Comparison of ENCODE assay signal across 15 cellular contexts in the genomic region with DNA sequence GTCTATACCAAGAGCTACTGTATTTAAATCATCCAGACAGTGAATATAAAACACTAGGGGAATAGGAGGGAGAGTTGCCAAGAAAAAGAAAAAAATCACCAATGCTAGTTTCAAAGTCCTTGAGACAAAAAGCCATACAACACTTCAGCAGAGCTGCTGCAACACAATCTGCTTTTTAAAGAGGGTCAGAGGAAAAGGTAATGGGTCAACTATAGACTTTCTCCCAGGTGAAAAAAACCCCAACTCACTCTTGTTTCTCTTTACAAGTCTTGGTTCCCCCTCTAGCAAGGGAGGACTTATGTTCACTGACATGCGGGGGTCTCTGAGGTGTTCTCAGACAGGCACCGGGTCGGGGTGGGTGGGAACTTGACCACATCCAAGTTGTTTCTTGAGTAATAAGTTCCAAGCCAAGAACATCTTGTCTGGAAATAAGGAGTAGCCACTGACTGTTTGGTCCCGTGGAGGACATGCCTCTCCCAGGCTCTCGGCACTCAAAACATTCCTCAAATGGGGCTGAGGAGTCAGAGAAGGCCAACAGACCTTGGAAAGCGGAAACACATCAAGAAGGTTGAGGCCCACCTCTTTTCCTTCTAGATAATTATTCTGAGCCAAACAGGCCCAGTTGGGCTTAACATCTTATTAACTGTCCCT. TPM values are rescaled to one million over a fixed set of nuclear protein-coding genes. Genes with fewer than 3 reads are reported as not detected.
DNase-seq lines count a peak whose midpoint lies in the region; ATAC-seq and TF ChIP-seq lines count a peak whose summit lies in the region.
"Had no signal": no experiment of that assay in that cellular context is flagged by ENCODE, and none has a peak within 500 bp of the region (broad histone marks: within the 10 kb centered on the region; RNA-seq: fewer than 3 reads in every experiment).

No MANE protein-coding gene starts in this region.

- H4K20me1 ChIP-seq in hepatocyte (ENCODE audit: insufficient read depth, poor library complexity, severe bottlenecking): no peaks in the 10 kb centered on the region

- no peaks in the 10 kb centered on the region for H3K79me2 ChIP-seq in hepatocyte

- H3K9me3 ChIP-seq in HEK293 (ENCODE audit: control insufficient read depth, insufficient read depth, low read depth, low read length) (no peaks in the 10 kb centered on the region), Panc1 (ENCODE audit: control insufficient read depth, insufficient read depth, low read depth, low read length) (no peaks in the 10 kb centered on the region), hepatocyte (ENCODE audit: low read depth) (no peaks in the 10 kb centered on the region), gastrocnemius medialis (no peaks in the 10 kb centered on the region)
- H3K9me3 ChIP-seq: BLaER1 treated with 17β-estradiol and CSF1 and Interleukin-3, amounts not matched to agents 10 nM and 100 nM; neutrophil; stomach had no signal

- 96% methylated on average over 6 of the region's 6 CpGs for WGBS in hepatocyte (ENCODE audit: low lambda C conversion rate, missing lambda C conversion rate)

- no peak overlapping the region for H2AFZ ChIP-seq in hepatocyte

- TF ChIP-seq CTCF in HEK293 (tag by site-specific recombination; IDR thresholded peaks at IDR 0.05): no peak
- no peak for TF ChIP-seq CTCF in Panc1 (IDR thresholded peaks at IDR 0.05)
- TF ChIP-seq CTCF in hepatocyte (IDR thresholded peaks at IDR 0.05; ENCODE audit: poor library complexity): no peak
- TF ChIP-seq CTCF in gastrocnemius medialis (IDR thresholded peaks at IDR 0.05 in 4 of 5, conservative IDR thresholded peaks at IDR 0.05 in 1 of 5): no peak

- H3K27ac ChIP-seq in HEK293 (ENCODE audit: extremely low read depth, low read depth, low read length) (no peak overlapping the region), Panc1 (ENCODE audit: low read length) (peak overlapping the region; percentile 73), hepatocyte (no peak overlapping the region), gastrocnemius medialis (peak overlapping the region; percentile 6 to 60 (median 47))
- H3K27ac ChIP-seq: neutrophil had no signal

- H3K36me3 ChIP-seq in HEK293 (ENCODE audit: control insufficient read depth in 2 of 2, insufficient read depth in 1 of 2, low read length in 2 of 2) (no peaks in the 10 kb centered on the region), Panc1 (ENCODE audit: control insufficient read depth, insufficient read depth, low read length) (no peaks in the 10 kb centered on the region), hepatocyte (replicated peaks; ENCODE audit: insufficient read depth, low read depth) (no peaks in the 10 kb centered on the region), gastrocnemius medialis (peaks cover 0 to 2% of the 10 kb centered on the region in 2 donors)
- H3K36me3 ChIP-seq: neutrophil, stomach had no signal

- no peaks in the 10 kb centered on the region for H3K9me2 ChIP-seq in hepatocyte (replicated peaks; ENCODE audit: insufficient read depth)

- H3K4me2 ChIP-seq in hepatocyte: peak overlapping the region; percentile 23
- H3K4me2 ChIP-seq: BLaER1 treated with 17β-estradiol and CSF1 and Interleukin-3, amounts not matched to agents 10 nM and 100 nM had no signal

- POLR2A ChIA-PET in HEK293 (lab: Yijun Ruan, JAX): no interaction called here
- POLR2A ChIA-PET in Panc1 (lab: Charles Lee): no interaction called here

- H3K4me3 ChIP-seq in HEK293 (ENCODE audit: low read depth, low read length) (no peak overlapping the region), Panc1 (ENCODE audit: low read depth in 2 of 2, low read length in 2 of 2) (no peak overlapping the region), hepatocyte (no peak overlapping the region), gastrocnemius medialis (no peak overlapping the region)
- H3K4me3 ChIP-seq: BLaER1 treated with 17β-estradiol and CSF1 and Interleukin-3, amounts not matched to agents 10 nM and 100 nM; stomach had no signal

- H3K4me1 ChIP-seq in HEK293 (ENCODE audit: control insufficient read depth, insufficient read depth, low read length) (no peaks in the 10 kb centered on the region), Panc1 (ENCODE audit: control insufficient read depth, insufficient read depth, low read length) (peaks cover 2% of the 10 kb centered on the region; the same call in 1 of the 2 replicates), hepatocyte (ENCODE audit: insufficient read depth) (peaks cover 12% of the 10 kb centered on the region), gastrocnemius medialis (peaks cover 25 to 27% of the 10 kb centered on the region in 2 donors)
- H3K4me1 ChIP-seq: BLaER1 treated with 17β-estradiol and CSF1 and Interleukin-3, amounts not matched to agents 10 nM and 100 nM had no signal

- no peaks in the 10 kb centered on the region for H3K27me3 ChIP-seq in Panc1 (ENCODE audit: control insufficient read depth, insufficient read depth, low read length)
- H3K27me3 ChIP-seq in hepatocyte: peaks cover 5% of the 10 kb centered on the region
- no peaks in the 10 kb centered on the region for H3K27me3 ChIP-seq in gastrocnemius medialis
- H3K27me3 ChIP-seq: BLaER1 treated with 17β-estradiol and CSF1 and Interleukin-3, amounts not matched to agents 10 nM and 100 nM; neutrophil; stomach had no signal

- ATAC-seq in Panc1 (no peak), gastrocnemius medialis (no peak), GM21737 (IDR thresholded peaks at IDR 0.05; ENCODE audit: unreplicated experiment) (no peak)
- ATAC-seq: activated T-helper 17 cell treated with anti-CD3 and anti-CD28 coated beads, Interleukin-2, amount 50 U/mL, for 72 hours had no signal

- in situ Hi-C loops in Panc1 (cut with HindIII; ENCODE audit: low pct_unique_long_range_greater_than_20kb, low sequenced_read_pairs): no loop called here
- in situ Hi-C loops in gastrocnemius medialis (cut with MboI; ENCODE audit: low sequenced_read_pairs in 4 of 4): loop anchor here (5.0 to 10.0 kb wide), 5 partner anchors 443 to 540 kb away; no protein-coding TSS in a partner anchor

- no TSS peak for BruUV-seq in Panc1 (replicated peaks; lab: Mats Ljungman, UMichigan)

- no peak for DNase-seq in Panc1 (ENCODE audit: low read depth, low spot score)
- DNase-seq in hepatocyte (ENCODE audit: low spot score): no peak
- peak in 1 of 2 donors; percentile 37 for DNase-seq in gastrocnemius medialis
- DNase-seq in kidney tubule cell (ENCODE audit: low spot score): no peak
- no peak for DNase-seq in T-helper 1 cell
- DNase-seq: GOT3, NCI-H82 had no signal

- intact Hi-C loops in Panc1 (cut with micrococcal nuclease; ENCODE audit: unreplicated experiment) (loop anchor here (2.0 to 10.0 kb wide), 3 partner anchors 29 to 453 kb away; no protein-coding TSS in a partner anchor), gastrocnemius medialis (cut with DNase I; ENCODE audit: low total_unique reads) (loop anchor here (2.0 to 10.0 kb wide), 3 partner anchors 153 to 355 kb away; partner anchors contain the start of gene BACH2)

- no peak for TF ChIP-seq POLR2A in gastrocnemius medialis (IDR thresholded peaks at IDR 0.05)

- CTCF ChIA-PET in HEK293 (lab: Yijun Ruan, JAX): interaction anchor here (0.7 to 6.0 kb wide), 7 partner anchors 28 to 662 kb away, joined by 3 to 185 read pairs (median 7); no protein-coding TSS in a partner anchor
- CTCF ChIA-PET in Panc1 (lab: Charles Lee): no interaction called here

TF ChIP-seq in HEK293, 187 proteins besides CTCF, POLR2A, EP300 and RAD21:
- TF ChIP-seq ZNF449 (tag by site-specific recombination; IDR thresholded peaks at IDR 0.05) (peak; percentile 67; the same call in 1 of the 2 replicates), REPIN1 (tag by site-specific recombination; IDR thresholded peaks at IDR 0.05; ENCODE audit: low read depth) (no peak)
- TF ChIP-seq, protein P1, sequence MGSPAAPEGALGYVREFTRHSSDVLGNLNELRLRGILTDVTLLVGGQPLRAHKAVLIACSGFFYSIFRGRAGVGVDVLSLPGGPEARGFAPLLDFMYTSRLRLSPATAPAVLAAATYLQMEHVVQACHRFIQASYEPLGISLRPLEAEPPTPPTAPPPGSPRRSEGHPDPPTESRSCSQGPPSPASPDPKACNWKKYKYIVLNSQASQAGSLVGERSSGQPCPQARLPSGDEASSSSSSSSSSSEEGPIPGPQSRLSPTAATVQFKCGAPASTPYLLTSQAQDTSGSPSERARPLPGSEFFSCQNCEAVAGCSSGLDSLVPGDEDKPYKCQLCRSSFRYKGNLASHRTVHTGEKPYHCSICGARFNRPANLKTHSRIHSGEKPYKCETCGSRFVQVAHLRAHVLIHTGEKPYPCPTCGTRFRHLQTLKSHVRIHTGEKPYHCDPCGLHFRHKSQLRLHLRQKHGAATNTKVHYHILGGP (tag by site-specific recombination; IDR thresholded peaks at IDR 0.05): no peak

RNA-seq across cellular contexts. Expression of gene GJA10, which starts 47.7 kb away (rescaled TPM):
- not detected for total RNA-seq in Panc1 (2021; ENCODE audit: unreplicated experiment)
- not detected for polyA plus RNA-seq in Panc1 (2012; ENCODE audit: insufficient read length)
- 0.24 TPM in 1 of 2 replicates, not detected in the other for total RNA-seq in hepatocyte
- polyA plus RNA-seq in hepatocyte: not detected in 2 replicates
- not detected for total RNA-seq in gastrocnemius medialis
- total RNA-seq: activated T-helper 17 cell treated with anti-CD3 and anti-CD28 coated beads, Interleukin-2, amount 50 U/mL, for 72 hours; fibroblast of villous mesenchyme; lung microvascular endothelial cell; stomach had no signal
- polyA plus RNA-seq: stomach had no signal

Comparison
In these comparisons a context has a peak if more than half of its experiments do, and no peak if none do; other contexts are left out.
1. H3K27ac ChIP-seq: peak in Panc1 (single experiment) and gastrocnemius medialis (4 of 4); none in HEK293 (single experiment) and hepatocyte (single experiment).